In genomic region chr2:145824384-145824783, GRCh38 we compare ENCODE assay signal across 35 cellular contexts.
"Had no signal": no experiment of that assay in that cellular context is flagged by ENCODE, and none has a peak within 500 bp of the region (broad histone marks: within the 10 kb centered on the region; RNA-seq: fewer than 3 reads in every experiment).

No MANE protein-coding gene starts in this region.

- DNase-seq: Karpas-422, Kasumi-1, MG63, MM.1S, MV-4-11, NCI-H1048, NCI-H1092, NCI-H1092 treated with DMSO at 0.1 percent for 48 hours, NCI-H1105, NCI-H1105 treated with DMSO at 0.1 percent for 48 hours, NCI-H1417, NCI-H1417 treated with DMSO at 0.1 percent for 48 hours, NCI-H1436, NCI-H1436 treated with DMSO at 0.1 percent for 48 hours, NCI-H146, NCI-H1694, NCI-H1694 treated with DMSO at 0.1 percent for 48 hours, NCI-H187, NCI-H187 treated with DMSO at 0.1 percent for 48 hours, NCI-H1930, NCI-H2029, NCI-H2029 treated with DMSO at 0.1 percent for 48 hours, NCI-H2081, NCI-H2081 treated with DMSO at 0.1 percent for 48 hours, NCI-H2107, NCI-H2171, NCI-H2171 treated with DMSO at 0.1 percent for 48 hours, NCI-H2227 treated with DMSO at 0.1 percent for 48 hours, NCI-H226, NCI-H345, NCI-H446, NCI-H446 treated with DMSO at 0.1 percent for 48 hours, NCI-H510A, NCI-H510A treated with DMSO at 0.1 percent for 48 hours, NCI-H524 had no signal

- H3K4me3 ChIP-seq: MG63 had no signal

- H3K27me3 ChIP-seq: MG63 had no signal

- H3K9me3 ChIP-seq: MG63 had no signal

- H3K36me3 ChIP-seq: MG63 had no signal
